Comparison of ENCODE assay signal across 8 cellular contexts in the genomic region with DNA sequence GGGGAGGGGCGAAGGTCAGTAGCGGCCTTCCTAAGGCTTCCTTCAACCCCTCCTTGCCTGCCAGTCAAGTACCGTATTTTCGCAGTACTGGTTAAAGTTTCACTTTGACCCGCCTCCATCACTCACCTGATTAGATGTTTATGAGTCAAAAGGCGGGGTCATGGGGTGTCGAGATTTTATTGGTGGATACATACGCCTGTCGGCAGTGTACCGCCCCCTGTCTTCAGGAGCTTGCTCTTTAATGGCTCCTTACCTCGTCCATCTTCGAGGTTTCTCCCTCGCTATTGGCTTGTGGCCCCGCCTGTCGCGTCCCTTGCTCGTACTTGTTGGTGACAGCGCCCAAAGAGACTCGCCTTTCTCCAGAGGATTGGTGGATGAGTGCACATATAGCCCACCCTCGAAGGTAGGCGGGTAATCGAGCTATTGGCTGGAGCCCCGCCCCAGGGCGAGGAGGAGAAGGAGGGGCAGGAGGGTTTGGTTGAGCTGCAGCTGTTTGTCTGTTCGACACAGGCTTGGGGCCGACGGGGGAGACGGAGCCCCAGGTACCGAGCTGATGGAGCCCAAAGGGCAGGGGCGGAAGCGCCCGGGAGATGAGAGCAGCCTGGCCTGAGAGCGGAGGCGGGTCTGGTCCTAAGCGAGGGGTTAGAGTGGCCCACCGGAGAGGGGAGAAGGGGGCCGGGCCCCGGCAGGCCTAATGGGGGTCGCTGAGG. TPM values are rescaled to one million over a fixed set of nuclear protein-coding genes. Genes with fewer than 3 reads are reported as not detected.
DNase-seq lines count a peak whose midpoint lies in the region; ATAC-seq and TF ChIP-seq lines count a peak whose summit lies in the region.

A gene with protein sequence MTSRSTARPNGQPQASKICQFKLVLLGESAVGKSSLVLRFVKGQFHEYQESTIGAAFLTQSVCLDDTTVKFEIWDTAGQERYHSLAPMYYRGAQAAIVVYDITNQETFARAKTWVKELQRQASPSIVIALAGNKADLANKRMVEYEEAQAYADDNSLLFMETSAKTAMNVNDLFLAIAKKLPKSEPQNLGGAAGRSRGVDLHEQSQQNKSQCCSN (plus strand): TSS at position 481 of the 710 bp plus-strand sequence. CDS start 12,883 bp downstream, outside the sequence.

- peaks cover 28% of the 10 kb centered on the region for H3K4me1 Mint-ChIP-seq in activated CD4-positive, alpha-beta T cell treated with anti-CD3 and anti-CD28 coated beads for 36 hours

- intact Hi-C loops in activated CD4-positive, alpha-beta T cell treated with anti-CD3 and anti-CD28 coated beads for 36 hours (cut with DNase I, micrococcal nuclease): loop anchor here (1.0 to 5.0 kb wide), 13 partner anchors 34 to 1549 kb away; a partner anchor contains a TSS

- H3K9me3 Mint-ChIP-seq in activated CD4-positive, alpha-beta T cell treated with anti-CD3 and anti-CD28 coated beads for 36 hours (ENCODE audit: low read depth): no peaks in the 10 kb centered on the region

- POLR2A ChIA-PET in BJ (lab: Charles Lee): interaction anchor here (0.5 to 0.9 kb wide), 6 partner anchors 11 to 1667 kb away, joined by 3 to 4 read pairs (median 4); a partner anchor contains a TSS
- POLR2A ChIA-PET in activated CD4-positive, alpha-beta T cell treated with anti-CD3 and anti-CD28 coated beads for 36 hours (lab: Charles Lee): interaction anchor here (0.5 to 2.1 kb wide), 24 partner anchors 9 to 737 kb away, joined by 3 to 15 read pairs (median 5); a partner anchor contains a TSS

- peak; percentile 90 for ATAC-seq in HG03457 (IDR thresholded peaks at IDR 0.05; ENCODE audit: unreplicated experiment)
- ATAC-seq in activated CD4-positive, alpha-beta T cell treated with anti-CD3 and anti-CD28 coated beads for 36 hours: peak; percentile 93

- H3K4me3 ChIP-seq in BJ (ENCODE audit: low read depth, low read length) (peak within 1 kb of the TSS; percentile 98), kidney epithelial cell (ENCODE audit: low read depth, low read length) (peak within 1 kb of the TSS; percentile 95)

- CTCF ChIA-PET in BJ (lab: Yijun Ruan, JAX): interaction anchor here (0.6 to 2.3 kb wide), 12 partner anchors 11 to 235 kb away, joined by 3 to 11 read pairs (median 4); a partner anchor contains a TSS
- CTCF ChIA-PET in activated CD4-positive, alpha-beta T cell treated with anti-CD3 and anti-CD28 coated beads for 36 hours (lab: Charles Lee): interaction anchor here (0.6 to 2.9 kb wide), 25 partner anchors 9 to 249 kb away, joined by 3 to 22 read pairs (median 4); a partner anchor contains a TSS

- H3K36me3 Mint-ChIP-seq in activated CD4-positive, alpha-beta T cell treated with anti-CD3 and anti-CD28 coated beads for 36 hours (ENCODE audit: low read depth): peaks cover 18% of the 10 kb centered on the region

- TF ChIP-seq CTCF in BJ (IDR thresholded peaks at IDR 0.05; ENCODE audit: insufficient read depth, low read depth, low read length): peak; percentile 24; the same call in 1 of the 2 replicates
- no peak for TF ChIP-seq CTCF in kidney epithelial cell (IDR thresholded peaks at IDR 0.05; ENCODE audit: insufficient read depth, low read length, poor library complexity, severe bottlenecking)

- no peak within 1 kb of the TSS for H3K27ac Mint-ChIP-seq in activated CD4-positive, alpha-beta T cell treated with anti-CD3 and anti-CD28 coated beads for 36 hours

- DNase-seq in BJ (ENCODE audit: low read depth) (peak; percentile 100), GM19240 (ENCODE audit: insufficient read length, low spot score) (peak; percentile 86), NCI-H524 (lab: John Stamatoyannopoulos, UW) (peak; percentile 99 to 100), kidney epithelial cell (ENCODE audit: low read depth) (peak; percentile 100)
- peak; percentile 98 for DNase-seq in activated CD4-positive, alpha-beta T cell treated with anti-CD3 and anti-CD28 coated beads for 36 hours
- DNase-seq in stimulated activated CD4-positive, alpha-beta T cell treated with anti-CD3 and anti-CD28 coated beads, Interleukin-15, amount 100 ng/mL, for 48 hours (ENCODE audit: low read depth in 2 of 2): peak; percentile 97 to 99

- no peaks in the 10 kb centered on the region for H3K27me3 Mint-ChIP-seq in activated CD4-positive, alpha-beta T cell treated with anti-CD3 and anti-CD28 coated beads for 36 hours

- H3K36me3 ChIP-seq in BJ (ENCODE audit: control insufficient read depth, insufficient read depth, low read length): no peaks in the 10 kb centered on the region; the same call in 1 of the 2 replicates
- H3K36me3 ChIP-seq in kidney epithelial cell (ENCODE audit: control insufficient read depth, insufficient read depth, low read length): peaks cover 1% of the 10 kb centered on the region

- no peak within 1 kb of the TSS for H3K4me3 Mint-ChIP-seq in activated CD4-positive, alpha-beta T cell treated with anti-CD3 and anti-CD28 coated beads for 36 hours

- peak within 1 kb of the TSS; percentile 94 for H3K27ac ChIP-seq in cingulate gyrus (ENCODE audit: low read depth, low read length)

- no peaks in the 10 kb centered on the region for H3K27me3 ChIP-seq in BJ (ENCODE audit: control insufficient read depth, insufficient read depth, low read length)
- H3K27me3 ChIP-seq in kidney epithelial cell (ENCODE audit: control insufficient read depth, insufficient read depth, low read length): no peaks in the 10 kb centered on the region

RNA-seq across cellular contexts. Expression of the gene that starts here (rescaled TPM):
- 117 and 130 TPM in 2 replicates for polyA plus RNA-seq in BJ (2011; rRNA removed)
- 62.5 and 86.9 TPM in 2 replicates for polyA minus RNA-seq in BJ (2011; rRNA and poly(A)+ RNA removed)
- 10 to 100 TPM; 33.2 to 35.1 TPM for total RNA-seq in activated CD4-positive, alpha-beta T cell treated with anti-CD3 and anti-CD28 coated beads for 36 hours
- total RNA-seq in kidney epithelial cell: 78.2 and 81.0 TPM in 2 replicates

Comparison
In these comparisons a context has a peak if more than half of its experiments do, and no peak if none do; other contexts are left out.
1. Peak in every context shown above with its lines: DNase-seq, ATAC-seq, H3K4me3 ChIP-seq and H3K27ac ChIP-seq.